7 cellular contexts compared by ENCODE assay signal in genomic region chr5:83721878-83722779, GRCh38. TPM values are rescaled to one million over a fixed set of nuclear protein-coding genes. Genes with fewer than 3 reads are reported as not detected.
DNase-seq lines count a peak whose midpoint lies in the region; ATAC-seq and TF ChIP-seq lines count a peak whose summit lies in the region.

No MANE protein-coding gene starts in this region.

- no peaks in the 10 kb centered on the region for H3K9me3 ChIP-seq in ES-I3 (ENCODE audit: control insufficient read depth, insufficient read depth, low read length)
- no peaks in the 10 kb centered on the region for H3K9me3 ChIP-seq in naive thymus-derived CD4-positive, alpha-beta T cell (ENCODE audit: control insufficient read depth in 2 of 3, low read length in 3 of 3)

- peaks cover 0 to 9% of the 10 kb centered on the region in 2 donors for H3K27me3 ChIP-seq in naive thymus-derived CD4-positive, alpha-beta T cell (ENCODE audit: control insufficient read depth in 2 of 2, insufficient read depth in 2 of 2, low read length in 2 of 2)

- H3K9ac ChIP-seq in ES-I3 (ENCODE audit: low read depth, low read length): peak overlapping the region; percentile 58

- DNase-seq in M059J (ENCODE audit: low read depth): peak; percentile 80
- DNase-seq in fibroblast of pulmonary artery (ENCODE audit: low read depth): peak; percentile 70
- DNase-seq in naive thymus-derived CD4-positive, alpha-beta T cell: peak in 1 of 9 donors; percentile 22

- H3K36me3 Mint-ChIP-seq in naive thymus-derived CD4-positive, alpha-beta T cell: peaks cover 0 to 4% (median 0%) of the 10 kb centered on the region in 5 donors

- POLR2A ChIA-PET in naive thymus-derived CD4-positive, alpha-beta T cell (lab: Charles Lee): no interaction called here

- ATAC-seq in GM21723 (IDR thresholded peaks at IDR 0.05; ENCODE audit: unreplicated experiment): peak; percentile 82
- ATAC-seq in naive thymus-derived CD4-positive, alpha-beta T cell: no peak
- no peak for ATAC-seq in GM19455 (IDR thresholded peaks at IDR 0.05; ENCODE audit: unreplicated experiment)

- H3K27ac Mint-ChIP-seq in naive thymus-derived CD4-positive, alpha-beta T cell: no peak overlapping the region

- peak overlapping the region; percentile 69 to 89 (median 76) for H3K4me3 Mint-ChIP-seq in naive thymus-derived CD4-positive, alpha-beta T cell

- no peak overlapping the region for H3K27ac ChIP-seq in naive thymus-derived CD4-positive, alpha-beta T cell (ENCODE audit: low read depth, low read length)

- no peaks in the 10 kb centered on the region for H3K36me3 ChIP-seq in ES-I3 (ENCODE audit: insufficient read depth, low read length)
- no peaks in the 10 kb centered on the region for H3K36me3 ChIP-seq in naive thymus-derived CD4-positive, alpha-beta T cell (ENCODE audit: control insufficient read depth in 2 of 3, insufficient read depth in 3 of 3, low read length in 3 of 3)

- peaks cover 49 to 78% (median 63%) of the 10 kb centered on the region in 5 donors for H3K27me3 Mint-ChIP-seq in naive thymus-derived CD4-positive, alpha-beta T cell

- TF ChIP-seq CTCF in WI38 (IDR thresholded peaks at IDR 0.05; ENCODE audit: low read depth, low read length): peak; percentile 55
- peak; percentile 36 for TF ChIP-seq CTCF in fibroblast of pulmonary artery (IDR thresholded peaks at IDR 0.05; ENCODE audit: low read length, missing control alignments)

- CTCF ChIA-PET in naive thymus-derived CD4-positive, alpha-beta T cell (lab: Charles Lee): no interaction called here

- H3K4me1 Mint-ChIP-seq in naive thymus-derived CD4-positive, alpha-beta T cell: peaks cover 5 to 18% (median 13%) of the 10 kb centered on the region in 7 donors

- peaks cover 13% of the 10 kb centered on the region; the same call in 1 of the 2 replicates for H3K4me1 ChIP-seq in ES-I3 (ENCODE audit: insufficient read depth, low read length)
- no peaks in the 10 kb centered on the region for H3K4me1 ChIP-seq in naive thymus-derived CD4-positive, alpha-beta T cell (ENCODE audit: control insufficient read depth in 2 of 2, insufficient read depth in 2 of 2, low read length in 2 of 2)

- intact Hi-C loops in naive thymus-derived CD4-positive, alpha-beta T cell (cut with micrococcal nuclease): no loop called here

- H3K4me3 ChIP-seq in WI38 (ENCODE audit: low read depth, low read length): peak overlapping the region; percentile 70
- H3K4me3 ChIP-seq in fibroblast of pulmonary artery (replicated peaks; ENCODE audit: low read depth, low read length): peak overlapping the region; percentile 57
- H3K4me3 ChIP-seq in naive thymus-derived CD4-positive, alpha-beta T cell (ENCODE audit: low read length): no peak overlapping the region

- H3K9me3 Mint-ChIP-seq in naive thymus-derived CD4-positive, alpha-beta T cell: peaks cover 0 to 3% (median 0%) of the 10 kb centered on the region in 11 donors

RNA-seq across cellular contexts. Expression of gene HAPLN1, which starts 1.5 kb away (rescaled TPM):
- total RNA-seq in M059J (2014; rRNA removed; shearing (Covaris generic)): 0.20 and 0.99 TPM in 2 replicates
- not detected for total RNA-seq in naive thymus-derived CD4-positive, alpha-beta T cell
- not detected for polyA plus RNA-seq in naive thymus-derived CD4-positive, alpha-beta T cell
